28 cellular contexts compared by ENCODE assay signal in the genomic region with DNA sequence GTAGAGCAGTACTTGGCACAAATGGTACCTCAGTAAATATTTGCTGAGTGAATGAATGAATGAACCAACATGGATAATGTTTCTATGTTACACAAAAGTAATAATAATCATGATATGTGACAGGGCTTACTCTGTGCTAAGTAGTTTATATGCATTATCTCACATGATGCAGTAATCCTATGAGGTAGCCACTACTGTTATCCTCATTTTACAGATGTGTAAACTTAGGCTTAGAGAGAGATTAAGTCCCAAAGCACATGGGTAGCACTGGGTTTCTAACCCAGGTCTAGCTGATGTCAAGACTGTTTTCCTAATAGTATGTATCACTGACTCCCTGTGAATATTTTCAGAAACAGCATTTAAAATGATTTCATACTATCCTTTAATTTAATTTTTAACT. TPM values are rescaled to one million over a fixed set of nuclear protein-coding genes. Genes with fewer than 3 reads are reported as not detected.
DNase-seq lines count a peak whose midpoint lies in the region; ATAC-seq, FAIRE-seq and TF ChIP-seq lines count a peak whose summit lies in the region.
"Had no signal": no experiment of that assay in that cellular context is flagged by ENCODE, and none has a peak within 500 bp of the region (broad histone marks: within the 10 kb centered on the region; RNA-seq: fewer than 3 reads in every experiment).

No MANE protein-coding gene starts in this region.

- CTCF ChIA-PET in HepG2 (lab: Yijun Ruan, JAX; ENCODE audit: low intra/inter-chr PET ratio, low total read pairs) = no interaction called here

- ATAC-seq in HepG2 = no peak
- ATAC-seq in right lobe of liver = no peak
- no peak for ATAC-seq in T-helper 17 cell
- ATAC-seq in GM19324 (IDR thresholded peaks at IDR 0.05; ENCODE audit: low FRiP score, unreplicated experiment) = no peak
- ATAC-seq: A549; CD8-positive, alpha-beta T cell; GM12878 had no signal

- H3K27ac ChIP-seq in HepG2 (ENCODE audit: extremely low read length, insufficient read depth, low read length) (no peak overlapping the region), right lobe of liver (no peak overlapping the region), endodermal cell (ENCODE audit: low read depth, low read length) (no peak overlapping the region)
- H3K27ac ChIP-seq: 22Rv1; A549; BLaER1 treated with 17β-estradiol and CSF1 and Interleukin-3, amounts not matched to agents 10 nM and 100 nM; C4-2B had no signal

- TF ChIP-seq CTCF in HepG2 (CRISPR knock-in tag; IDR thresholded peaks at IDR 0.05) (no peak), right lobe of liver (IDR thresholded peaks at IDR 0.05) (no peak), fibroblast of villous mesenchyme (IDR thresholded peaks at IDR 0.05; ENCODE audit: insufficient read depth, low read depth, low read length) (no peak), endodermal cell (conservative IDR thresholded peaks at IDR 0.05) (no peak)

- H3K4me3 ChIP-seq in HepG2 (replicated peaks in 1 of 3; ENCODE audit: insufficient read depth in 1 of 3, low read depth in 2 of 3, low read length in 3 of 3) = no peak overlapping the region
- no peak overlapping the region for H3K4me3 ChIP-seq in right lobe of liver
- no peak overlapping the region for H3K4me3 ChIP-seq in fibroblast of villous mesenchyme (ENCODE audit: low read depth, low read length)
- H3K4me3 ChIP-seq in endodermal cell (ENCODE audit: low read length) = no peak overlapping the region
- H3K4me3 ChIP-seq: A549; BLaER1 treated with 17β-estradiol and CSF1 and Interleukin-3, amounts not matched to agents 10 nM and 100 nM; GM12878 had no signal

- TF ChIP-seq EP300 in HepG2 (IDR thresholded peaks at IDR 0.05; ENCODE audit: low read depth in 2 of 2, low read length in 2 of 2) (no peak), HepG2 (CRISPR knock-in tag; IDR thresholded peaks at IDR 0.05; ENCODE audit: borderline replicate concordance) (no peak)

- DNase-seq in HepG2 (ENCODE audit: low spot score) (no peak), right lobe of liver (no peak), NCI-H82 (lab: John Stamatoyannopoulos, UW) (peak; percentile 68), T-helper 17 cell (no peak), fibroblast of villous mesenchyme (ENCODE audit: low read depth) (peak; percentile 12), endodermal cell (no peak), NCI-H69 (lab: John Stamatoyannopoulos, UW) (no peak)
- DNase-seq: AML-193; Caco-2; Calu3; CD4-positive, alpha-beta T cell; CD8-positive, alpha-beta T cell; DMS 273 treated with DMSO at 0.1 percent for 48 hours; DMS153; DMS53; DMS79; DND-41; EL; GDM1 had no signal

- H3K27ac Mint-ChIP-seq in T-helper 17 cell (no peak overlapping the region), endodermal cell (no peak overlapping the region)
- H3K27ac Mint-ChIP-seq: B cell; CD4-positive, alpha-beta T cell; CD8-positive, alpha-beta T cell had no signal

- H3K9me3 ChIP-seq in HepG2 (ENCODE audit: low read length) = no peaks in the 10 kb centered on the region
- H3K9me3 ChIP-seq in right lobe of liver = no peaks in the 10 kb centered on the region
- no peaks in the 10 kb centered on the region for H3K9me3 ChIP-seq in T-helper 17 cell (ENCODE audit: control insufficient read depth, low read length, poor library complexity, severe bottlenecking)
- no peaks in the 10 kb centered on the region for H3K9me3 ChIP-seq in endodermal cell (ENCODE audit: control insufficient read depth, low read length)
- H3K9me3 ChIP-seq: A549; BLaER1 treated with 17β-estradiol and CSF1 and Interleukin-3, amounts not matched to agents 10 nM and 100 nM; Caco-2 had no signal

- H3K4me1 ChIP-seq in HepG2 (ENCODE audit: insufficient read depth, low read length) = peaks cover 65% of the 10 kb centered on the region
- no peaks in the 10 kb centered on the region for H3K4me1 ChIP-seq in right lobe of liver
- no peaks in the 10 kb centered on the region for H3K4me1 ChIP-seq in endodermal cell (ENCODE audit: control insufficient read depth, insufficient read depth, low read length)
- H3K4me1 ChIP-seq: A549, Caco-2 had no signal

- no TSS peak for BruUV-seq in HepG2 (replicated peaks; lab: Mats Ljungman, UMichigan)

- H3K4me3 Mint-ChIP-seq in T-helper 17 cell = peak overlapping the region; percentile 26
- H3K4me3 Mint-ChIP-seq in endodermal cell = no peak overlapping the region
- H3K4me3 Mint-ChIP-seq: B cell; CD4-positive, alpha-beta T cell; CD8-positive, alpha-beta T cell had no signal

- H3K4me1 Mint-ChIP-seq in T-helper 17 cell (peaks cover 22% of the 10 kb centered on the region), endodermal cell (peaks cover 16% of the 10 kb centered on the region)

- H4K20me1 ChIP-seq in HepG2 (ENCODE audit: insufficient read depth, low read length) = no peaks in the 10 kb centered on the region
- H4K20me1 ChIP-seq: BLaER1 treated with 17β-estradiol and CSF1 and Interleukin-3, amounts not matched to agents 10 nM and 100 nM had no signal

- TF ChIP-seq RAD21 in HepG2 (CRISPR knock-in tag; IDR thresholded peaks at IDR 0.05) = no peak

- H3K36me3 ChIP-seq in HepG2 (replicated peaks in 1 of 2; ENCODE audit: control insufficient read depth in 1 of 2, insufficient read depth in 2 of 2, low read length in 2 of 2) = no peaks in the 10 kb centered on the region
- no peaks in the 10 kb centered on the region for H3K36me3 ChIP-seq in right lobe of liver
- H3K36me3 ChIP-seq in endodermal cell (ENCODE audit: control insufficient read depth, insufficient read depth, low read length) = no peaks in the 10 kb centered on the region
- H3K36me3 ChIP-seq: BLaER1 treated with 17β-estradiol and CSF1 and Interleukin-3, amounts not matched to agents 10 nM and 100 nM had no signal

- no peak overlapping the region for H2AFZ ChIP-seq in HepG2 (ENCODE audit: low read length)

- in situ Hi-C loops in HepG2 (cut with HindIII; ENCODE audit: extremely low pct_ligation_motif_present, low pct_unique_long_range_greater_than_20kb) = loop anchor here (10.0 kb wide), 1 partner anchor 236 kb away; no protein-coding TSS in a partner anchor

- TF ChIP-seq POLR2A in HepG2 (IDR thresholded peaks at IDR 0.05; ENCODE audit: insufficient read depth in 1 of 2, low read depth in 2 of 2, low read length in 2 of 2) (no peak), right lobe of liver (IDR thresholded peaks at IDR 0.05) (no peak)

- H3K27me3 ChIP-seq in HepG2 (ENCODE audit: control insufficient read depth in 1 of 2, insufficient read depth in 2 of 2, low read length in 2 of 2) (no peaks in the 10 kb centered on the region), right lobe of liver (no peaks in the 10 kb centered on the region), endodermal cell (ENCODE audit: control insufficient read depth, insufficient read depth, low read length, poor library complexity, severe bottlenecking) (no peaks in the 10 kb centered on the region)
- H3K27me3 ChIP-seq: BLaER1 treated with 17β-estradiol and CSF1 and Interleukin-3, amounts not matched to agents 10 nM and 100 nM had no signal

- no peak for FAIRE-seq in HepG2 (lab: Jason Lieb, UNC)
- FAIRE-seq: A549, GM12878, GM12892, GM18507 had no signal

- H3K27me3 Mint-ChIP-seq in T-helper 17 cell (no peaks in the 10 kb centered on the region), endodermal cell (ENCODE audit: insufficient read depth) (peaks cover 2% of the 10 kb centered on the region)
- H3K27me3 Mint-ChIP-seq: B cell; CD4-positive, alpha-beta T cell had no signal

- no peaks in the 10 kb centered on the region for H3K36me3 Mint-ChIP-seq in T-helper 17 cell (ENCODE audit: low read depth)
- H3K36me3 Mint-ChIP-seq in endodermal cell (ENCODE audit: low read depth) = no peaks in the 10 kb centered on the region
- H3K36me3 Mint-ChIP-seq: CD8-positive, alpha-beta T cell had no signal

- H3K79me2 ChIP-seq in HepG2 (ENCODE audit: insufficient read depth, low read length) = no peaks in the 10 kb centered on the region

- intact Hi-C loops in HepG2 (cut with micrococcal nuclease; ENCODE audit: unreplicated experiment) = no loop called here
- intact Hi-C loops in right lobe of liver (cut with DNase I) = no loop called here

- H3K4me2 ChIP-seq in HepG2 (ENCODE audit: low read depth, low read length) = no peak overlapping the region
- H3K4me2 ChIP-seq: A549; BLaER1 treated with 17β-estradiol and CSF1 and Interleukin-3, amounts not matched to agents 10 nM and 100 nM had no signal

- no peaks in the 10 kb centered on the region for H3K9me3 Mint-ChIP-seq in endodermal cell
- H3K9me3 Mint-ChIP-seq: CD4-positive, alpha-beta T cell; CD8-positive, alpha-beta T cell had no signal

- H3K9ac ChIP-seq in HepG2 (ENCODE audit: insufficient read depth, low read depth, low read length) = no peak overlapping the region
- H3K9ac ChIP-seq in endodermal cell (ENCODE audit: extremely low read depth, low read length, poor library complexity, severe bottlenecking) = no peak overlapping the region
- H3K9ac ChIP-seq: BLaER1 treated with 17β-estradiol and CSF1 and Interleukin-3, amounts not matched to agents 10 nM and 100 nM had no signal

- POLR2A ChIA-PET in HepG2 (lab: Yijun Ruan, JAX) = interaction anchor here (3.1 kb wide), 2 partner anchors 29 to 51 kb away, joined by 10 to 29 read pairs; no protein-coding TSS in a partner anchor

RNA-seq across cellular contexts. Expression of a gene that starts 44.1 kb away (rescaled TPM):
- total RNA-seq in HepG2 (2016; rRNA removed; fragmentation: Illumina TruSeq; extraction: Trizol) (380 and 481 TPM in 2 replicates), right lobe of liver (100 to 1,000 TPM; 101 to 209 (median 128) TPM), T-helper 17 cell (10 to 100 TPM; 58.1 to 71.4 TPM), fibroblast of villous mesenchyme (263 and 350 TPM in 2 replicates), endodermal cell (100 to 1,000 TPM; 202 to 226 TPM)
- 142 and 143 TPM in 2 replicates for total RNA-seq in HepG2 (2016; cell fraction: cytosol; rRNA removed; fragmentation: Illumina TruSeq; extraction: Trizol; ENCODE audit: low read depth)
- 391 and 476 TPM in 2 replicates for total RNA-seq in HepG2 (2016; cell fraction: insoluble cytoplasmic fraction; rRNA removed; fragmentation: Illumina TruSeq; extraction: Trizol)
- 267 and 273 TPM in 2 replicates for total RNA-seq in HepG2 (2016; cell fraction: membrane; rRNA removed; fragmentation: Illumina TruSeq; extraction: Trizol)
- 160 and 168 TPM in 2 replicates for total RNA-seq in HepG2 (2016; cell fraction: nucleus; rRNA removed; fragmentation: Illumina TruSeq; extraction: Trizol)
- polyA plus RNA-seq in HepG2 (2011; rRNA removed) = 112 and 119 TPM in 2 replicates
- polyA plus RNA-seq in HepG2 (2011; cell fraction: cytosol; rRNA removed) = 99.4 and 136 TPM in 2 replicates
- 68.8 and 87.6 TPM in 2 replicates for polyA plus RNA-seq in HepG2 (2011; cell fraction: nucleus; rRNA removed)
- polyA plus RNA-seq in HepG2 (2012) = 283 and 305 TPM in 2 replicates
- polyA plus RNA-seq in HepG2 (2016; cell fraction: cytosol; fragmentation: Illumina TruSeq; extraction: Trizol; ENCODE audit: low read depth) = 122 and 132 TPM in 2 replicates
- 522 and 545 TPM in 2 replicates for polyA plus RNA-seq in HepG2 (2016; cell fraction: insoluble cytoplasmic fraction; fragmentation: Illumina TruSeq; extraction: Trizol; ENCODE audit: low read depth)
- polyA plus RNA-seq in HepG2 (2016; cell fraction: membrane; fragmentation: Illumina TruSeq; extraction: Trizol; ENCODE audit: low read depth) = 196 and 202 TPM in 2 replicates
- polyA plus RNA-seq in HepG2 (2016; cell fraction: nucleus; fragmentation: Illumina TruSeq; extraction: Trizol; ENCODE audit: insufficient read depth, low read depth) = 247 and 250 TPM in 2 replicates
- polyA minus RNA-seq in HepG2 (2011; rRNA and poly(A)+ RNA removed; ENCODE audit: low replicate concordance) = 53.4 and 93.5 TPM in 2 replicates
- 105 and 139 TPM in 2 replicates for polyA minus RNA-seq in HepG2 (2011; cell fraction: cytosol; rRNA and poly(A)+ RNA removed)
- 59.4 and 73.6 TPM in 2 replicates for polyA minus RNA-seq in HepG2 (2011; cell fraction: nucleus; rRNA and poly(A)+ RNA removed)
- 205 TPM for polyA plus RNA-seq in endodermal cell (2013, experiment 1 of 2)
- 193 TPM for polyA plus RNA-seq in endodermal cell (2013, experiment 2 of 2)

Comparison
In these comparisons a context has a peak if more than half of its experiments do, and no peak if none do; other contexts are left out.
1. DNase-seq: peak in NCI-H82 (single experiment) and fibroblast of villous mesenchyme (single experiment); none in HepG2 (single experiment), right lobe of liver (0 of 3), T-helper 17 cell (0 of 3), endodermal cell (single experiment) and NCI-H69 (single experiment).